Comparison of ENCODE assay signal across 8 cellular contexts in genomic region chr1:107057197-107058133, GRCh38. TPM values are rescaled to one million over a fixed set of nuclear protein-coding genes. Genes with fewer than 3 reads are reported as not detected.
DNase-seq lines count a peak whose midpoint lies in the region; ATAC-seq and TF ChIP-seq lines count a peak whose summit lies in the region.

No MANE protein-coding gene starts in this region.

- ATAC-seq in GM19023 (IDR thresholded peaks at IDR 0.05; ENCODE audit: unreplicated experiment) (peak; percentile 62), HG03139 (IDR thresholded peaks at IDR 0.05; ENCODE audit: unreplicated experiment) (peak; percentile 62)

- no peak for TF ChIP-seq POLR2A in esophagus muscularis mucosa (IDR thresholded peaks at IDR 0.05; ENCODE audit: low read depth)

- H3K36me3 ChIP-seq in BE2C (peaks cover 15% of the 10 kb centered on the region), esophagus muscularis mucosa (peaks cover 0 to 17% (median 3%) of the 10 kb centered on the region in 4 donors), muscle layer of duodenum (ENCODE audit: control insufficient read depth in 1 of 2, insufficient read depth in 2 of 2, low read length in 2 of 2) (peaks cover 0 to 4% of the 10 kb centered on the region in 2 donors)

- H3K36me3 Mint-ChIP-seq in stimulated activated naive CD8-positive, alpha-beta T cell treated with anti-CD3 and anti-CD28 coated beads, Interleukin-15, Interleukin-2, amounts not matched to agents 100 ng/mL and 50 ng/mL, for 24 hours (ENCODE audit: low read depth): peaks cover 41% of the 10 kb centered on the region

- no peaks in the 10 kb centered on the region for H3K4me1 ChIP-seq in BE2C
- H3K4me1 ChIP-seq in esophagus muscularis mucosa: peaks cover 12 to 21% (median 18%) of the 10 kb centered on the region in 4 donors
- H3K4me1 ChIP-seq in muscle layer of duodenum (ENCODE audit: control insufficient read depth in 1 of 2, insufficient read depth in 2 of 2, low read length in 2 of 2): peaks cover 7 to 13% of the 10 kb centered on the region in 2 donors

- H3K4me3 ChIP-seq in BE2C (ENCODE audit: low read depth, low read length): peak overlapping the region; percentile 96
- H3K4me3 ChIP-seq in esophagus muscularis mucosa: peak overlapping the region; percentile 92 to 98 (median 95)
- H3K4me3 ChIP-seq in muscle layer of duodenum (ENCODE audit: low read depth in 1 of 2, low read length in 2 of 2): peak overlapping the region; percentile 90 to 95

- H3K27me3 Mint-ChIP-seq in stimulated activated naive CD8-positive, alpha-beta T cell treated with anti-CD3 and anti-CD28 coated beads, Interleukin-15, Interleukin-2, amounts not matched to agents 100 ng/mL and 50 ng/mL, for 24 hours: no peaks in the 10 kb centered on the region

- H3K27ac ChIP-seq in esophagus muscularis mucosa (replicated peaks in 1 of 4) (peak overlapping the region; percentile 90 to 94 (median 90)), muscle layer of duodenum (ENCODE audit: low read length) (peak overlapping the region; percentile 79)

- H3K4me1 Mint-ChIP-seq in stimulated activated naive CD8-positive, alpha-beta T cell treated with anti-CD3 and anti-CD28 coated beads, Interleukin-15, Interleukin-2, amounts not matched to agents 100 ng/mL and 50 ng/mL, for 24 hours (ENCODE audit: low read depth): peaks cover 28% of the 10 kb centered on the region

- H3K27me3 ChIP-seq in BE2C (no peaks in the 10 kb centered on the region), esophagus muscularis mucosa (no peaks in the 10 kb centered on the region), muscle layer of duodenum (ENCODE audit: low read depth, low read length) (no peaks in the 10 kb centered on the region)

- no peaks in the 10 kb centered on the region for H3K9me3 Mint-ChIP-seq in stimulated activated naive CD8-positive, alpha-beta T cell treated with anti-CD3 and anti-CD28 coated beads, Interleukin-15, Interleukin-2, amounts not matched to agents 100 ng/mL and 50 ng/mL, for 24 hours

- no peaks in the 10 kb centered on the region for H3K9me3 ChIP-seq in BE2C
- H3K9me3 ChIP-seq in esophagus muscularis mucosa: no peaks in the 10 kb centered on the region
- no peaks in the 10 kb centered on the region for H3K9me3 ChIP-seq in muscle layer of duodenum (ENCODE audit: control insufficient read depth in 1 of 2, low read length in 2 of 2)

- TF ChIP-seq EP300 in esophagus muscularis mucosa (IDR thresholded peaks at IDR 0.05): no peak

- H3K27ac Mint-ChIP-seq in stimulated activated naive CD8-positive, alpha-beta T cell treated with anti-CD3 and anti-CD28 coated beads, Interleukin-15, Interleukin-2, amounts not matched to agents 100 ng/mL and 50 ng/mL, for 24 hours: peak overlapping the region; percentile 97

- WGBS in esophagus muscularis mucosa: 14% methylated on average over 10 of the region's 55 CpGs

- TF ChIP-seq CTCF in BE2C (IDR thresholded peaks at IDR 0.05; ENCODE audit: low read depth, low read length): no peak; the same call in 1 of the 2 replicates
- TF ChIP-seq CTCF in esophagus muscularis mucosa (IDR thresholded peaks at IDR 0.05): no peak

- DNase-seq in BE2C: peak; percentile 90
- peak; percentile 51 for DNase-seq in NCI-H510A (lab: John Stamatoyannopoulos, UW)
- DNase-seq in activated T-cell treated with anti-CD3 and anti-CD28 coated beads for 4 hours: peak; percentile 13
- DNase-seq in esophagus muscularis mucosa (ENCODE audit: extremely low spot score): no peak

- intact Hi-C loops in esophagus muscularis mucosa (cut with DNase I): no loop called here

- H3K4me3 Mint-ChIP-seq in stimulated activated naive CD8-positive, alpha-beta T cell treated with anti-CD3 and anti-CD28 coated beads, Interleukin-15, Interleukin-2, amounts not matched to agents 100 ng/mL and 50 ng/mL, for 24 hours: peak overlapping the region; percentile 97

RNA-seq across cellular contexts. Expression of gene PRMT6, which starts 1.0 kb away (rescaled TPM):
- polyA plus RNA-seq in BE2C (2012; ENCODE audit: insufficient read depth, insufficient read length, low read depth): 136 TPM
- total RNA-seq in esophagus muscularis mucosa: 10 to 100 TPM in 3 of 4 donors, 1 to 10 TPM in 1; 6.2 to 13.6 (median 10.5) TPM
